In the genomic region with DNA sequence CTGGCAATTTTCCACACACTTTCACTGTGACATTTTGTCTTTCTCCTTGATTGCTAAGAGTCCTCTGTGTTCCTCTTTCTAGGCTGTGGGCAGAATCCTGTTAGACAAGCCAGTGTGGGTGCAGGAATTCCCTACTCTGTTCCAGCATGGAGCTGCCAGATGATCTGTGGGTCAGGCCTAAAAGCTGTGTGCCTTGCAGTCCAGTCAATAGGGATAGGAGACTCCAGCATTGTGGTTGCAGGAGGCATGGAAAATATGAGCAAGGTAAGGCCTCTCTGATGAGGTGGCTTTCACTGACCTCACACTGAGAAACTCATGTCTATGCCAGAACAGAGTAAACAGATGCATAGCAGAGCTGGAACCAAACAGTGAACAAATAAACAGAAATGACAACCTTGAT, we compare ENCODE assay signal across 11 cellular contexts.
"Had no signal": no experiment of that assay in that cellular context is flagged by ENCODE, and none has a peak within 500 bp of the region (broad histone marks: within the 10 kb centered on the region; RNA-seq: fewer than 3 reads in every experiment).

No MANE protein-coding gene starts in this region.

- H3K9me3 ChIP-seq: body of pancreas, gastroesophageal sphincter, left ventricle myocardium inferior, thyroid gland had no signal

- H3K27me3 ChIP-seq: body of pancreas, gastroesophageal sphincter, thyroid gland had no signal

- ATAC-seq: body of pancreas, gastroesophageal sphincter had no signal

- H3K9me3 Mint-ChIP-seq: central memory CD8-positive, alpha-beta T cell had no signal

- H3K27me3 Mint-ChIP-seq: central memory CD8-positive, alpha-beta T cell had no signal

- H3K4me3 Mint-ChIP-seq: central memory CD8-positive, alpha-beta T cell had no signal

- H3K4me3 ChIP-seq: body of pancreas, gastroesophageal sphincter, left ventricle myocardium inferior, thyroid gland had no signal

- DNase-seq: activated naive CD4-positive, alpha-beta T cell treated with Interleukin-2 at 50 U/mL for 16 hours; body of pancreas; effector memory CD4-positive, alpha-beta T cell; left ventricle myocardium inferior; mesendoderm; stimulated activated CD4-positive, alpha-beta T cell treated with anti-CD3 and anti-CD28 coated beads, Interleukin-4, amount 100 ng/mL, for 1 hour; stimulated activated CD8-positive, alpha-beta memory T cell treated with anti-CD3 and anti-CD28 coated beads, Interleukin-4, amount 100 ng/mL, for 48 hours; T1000; thyroid gland had no signal
